ENCODE assay signal across 8 cellular contexts in genomic region chr1:172359531-172359991, GRCh38.
DNase-seq lines count a peak whose midpoint lies in the region; ATAC-seq, FAIRE-seq and TF ChIP-seq lines count a peak whose summit lies in the region.

No MANE protein-coding gene starts in this region.

- no peak for TF ChIP-seq CTCF in astrocyte (IDR thresholded peaks at IDR 0.05; ENCODE audit: insufficient read depth, low read depth, low read length)
- no peak for TF ChIP-seq CTCF in mesothelial cell of epicardium (IDR thresholded peaks at IDR 0.05; ENCODE audit: unreplicated experiment)

- peak overlapping the region in 6 of 7 donors; percentile 33 to 88 (median 74) for H3K4me3 Mint-ChIP-seq in CD8-positive, alpha-beta memory T cell
- H3K4me3 Mint-ChIP-seq in astrocyte (ENCODE audit: unreplicated experiment) = no peak overlapping the region
- no peak overlapping the region for H3K4me3 Mint-ChIP-seq in mesothelial cell of epicardium

- no peaks in the 10 kb centered on the region for H3K27me3 Mint-ChIP-seq in CD8-positive, alpha-beta memory T cell
- H3K27me3 Mint-ChIP-seq in astrocyte (ENCODE audit: low read depth, unreplicated experiment) = no peaks in the 10 kb centered on the region
- H3K27me3 Mint-ChIP-seq in mesothelial cell of epicardium (ENCODE audit: low read depth) = no peaks in the 10 kb centered on the region

- no peaks in the 10 kb centered on the region for H3K9me3 ChIP-seq in CD8-positive, alpha-beta memory T cell (ENCODE audit: low read length)
- no peaks in the 10 kb centered on the region for H3K9me3 ChIP-seq in astrocyte (ENCODE audit: insufficient read depth, low read depth, low read length)

- DNase-seq in CD8-positive, alpha-beta memory T cell = no peak
- peak; percentile 70 for DNase-seq in NCI-H146 (lab: John Stamatoyannopoulos, UW)
- DNase-seq in astrocyte (ENCODE audit: low read depth) = peak; percentile 94
- no peak for DNase-seq in mesothelial cell of epicardium (ENCODE audit: low spot score in 2 of 2, unreplicated experiment in 2 of 2)
- DNase-seq in activated CD4-positive, CD25-positive, alpha-beta regulatory T cell treated with anti-CD3 and anti-CD28 coated beads, Interleukin-2, amount 50 U/mL, for 72 hours = no peak

- peak overlapping the region; percentile 80 for H3K9ac ChIP-seq in astrocyte (ENCODE audit: low read length)

- no peak overlapping the region for H3K27ac ChIP-seq in CD8-positive, alpha-beta memory T cell (ENCODE audit: low read depth, low read length)
- H3K27ac ChIP-seq in astrocyte (ENCODE audit: low read depth, low read length) = peak overlapping the region; percentile 96

- H3K27me3 ChIP-seq in CD8-positive, alpha-beta memory T cell (ENCODE audit: insufficient read depth, low read length, poor library complexity, severe bottlenecking) = no peaks in the 10 kb centered on the region
- no peaks in the 10 kb centered on the region for H3K27me3 ChIP-seq in astrocyte (ENCODE audit: insufficient read depth, low read length)

- POLR2A ChIA-PET in CD8-positive, alpha-beta memory T cell (lab: Charles Lee) = interaction anchor here (0.7 to 1.5 kb wide), 2 partner anchors 21 to 179 kb away, joined by 3 to 5 read pairs; no protein-coding TSS in a partner anchor

- H3K36me3 Mint-ChIP-seq in CD8-positive, alpha-beta memory T cell = peaks cover 0 to 1% (median 0%) of the 10 kb centered on the region in 3 donors
- no peaks in the 10 kb centered on the region for H3K36me3 Mint-ChIP-seq in astrocyte (ENCODE audit: low read depth, unreplicated experiment)
- peaks cover 5% of the 10 kb centered on the region for H3K36me3 Mint-ChIP-seq in mesothelial cell of epicardium

- no peak overlapping the region for H3K4me3 ChIP-seq in CD8-positive, alpha-beta memory T cell (ENCODE audit: low read length)
- peak overlapping the region; percentile 4 for H3K4me3 ChIP-seq in astrocyte (ENCODE audit: insufficient read depth, low read depth, low read length)

- no peak for FAIRE-seq in astrocyte (lab: Jason Lieb, UNC)

- no peak overlapping the region for H2AFZ ChIP-seq in astrocyte (ENCODE audit: low read depth, low read length)

- no peaks in the 10 kb centered on the region for H3K36me3 ChIP-seq in CD8-positive, alpha-beta memory T cell (ENCODE audit: insufficient read depth, low read length)
- H3K36me3 ChIP-seq in astrocyte (ENCODE audit: insufficient read depth, low read length) = no peaks in the 10 kb centered on the region

- H3K4me1 Mint-ChIP-seq in CD8-positive, alpha-beta memory T cell = peaks cover 4 to 43% (median 11%) of the 10 kb centered on the region in 3 donors
- peaks cover 45% of the 10 kb centered on the region for H3K4me1 Mint-ChIP-seq in astrocyte (ENCODE audit: low read depth, unreplicated experiment)
- H3K4me1 Mint-ChIP-seq in mesothelial cell of epicardium = peaks cover 51% of the 10 kb centered on the region

- CTCF ChIA-PET in CD8-positive, alpha-beta memory T cell (lab: Charles Lee) = interaction anchor here (1.1 to 2.6 kb wide), 3 partner anchors 21 to 70 kb away, joined by 3 to 14 read pairs (median 13); no protein-coding TSS in a partner anchor

- no peaks in the 10 kb centered on the region for H4K20me1 ChIP-seq in astrocyte (ENCODE audit: insufficient read depth, low read length)

- H3K4me2 ChIP-seq in astrocyte (ENCODE audit: low read length) = peak overlapping the region; percentile 82

- ATAC-seq in HG03469 (IDR thresholded peaks at IDR 0.05; ENCODE audit: unreplicated experiment) (no peak), GM19455 (IDR thresholded peaks at IDR 0.05; ENCODE audit: unreplicated experiment) (no peak), GM19463 (IDR thresholded peaks at IDR 0.05; ENCODE audit: unreplicated experiment) (no peak)

- peaks cover 40% of the 10 kb centered on the region for H3K4me1 ChIP-seq in CD8-positive, alpha-beta memory T cell (ENCODE audit: insufficient read depth, low read length)
- H3K4me1 ChIP-seq in astrocyte (ENCODE audit: insufficient read depth, low read length) = peaks cover 57% of the 10 kb centered on the region

- H3K27ac Mint-ChIP-seq in CD8-positive, alpha-beta memory T cell = peak overlapping the region; percentile 34 to 94 (median 93)
- H3K27ac Mint-ChIP-seq in astrocyte (ENCODE audit: unreplicated experiment) = peak overlapping the region; percentile 99
- H3K27ac Mint-ChIP-seq in mesothelial cell of epicardium = peak overlapping the region; percentile 92

- no peaks in the 10 kb centered on the region for H3K9me3 Mint-ChIP-seq in CD8-positive, alpha-beta memory T cell
- no peaks in the 10 kb centered on the region for H3K9me3 Mint-ChIP-seq in astrocyte (ENCODE audit: unreplicated experiment)
- H3K9me3 Mint-ChIP-seq in mesothelial cell of epicardium = no peaks in the 10 kb centered on the region

- H3K79me2 ChIP-seq in astrocyte (ENCODE audit: insufficient read depth, low read length) = no peaks in the 10 kb centered on the region

Comparison
In these comparisons a context has a peak if more than half of its experiments do, and no peak if none do; other contexts are left out.
1. DNase-seq: peak in NCI-H146 (single experiment) and astrocyte (single experiment); none in CD8-positive, alpha-beta memory T cell (0 of 5), mesothelial cell of epicardium (0 of 2) and activated CD4-positive, CD25-positive, alpha-beta regulatory T cell treated with anti-CD3 and anti-CD28 coated beads, Interleukin-2, amount 50 U/mL, for 72 hours (single experiment).
2. H3K4me3 Mint-ChIP-seq: peak in CD8-positive, alpha-beta memory T cell (6 of 7); none in astrocyte (single experiment) and mesothelial cell of epicardium (single experiment).
3. Peak in every context shown above with its lines, with median percentiles within 50 percentile points of each other: H3K27ac Mint-ChIP-seq.